ENCODE assay signal across 8 cellular contexts in the genomic region with DNA sequence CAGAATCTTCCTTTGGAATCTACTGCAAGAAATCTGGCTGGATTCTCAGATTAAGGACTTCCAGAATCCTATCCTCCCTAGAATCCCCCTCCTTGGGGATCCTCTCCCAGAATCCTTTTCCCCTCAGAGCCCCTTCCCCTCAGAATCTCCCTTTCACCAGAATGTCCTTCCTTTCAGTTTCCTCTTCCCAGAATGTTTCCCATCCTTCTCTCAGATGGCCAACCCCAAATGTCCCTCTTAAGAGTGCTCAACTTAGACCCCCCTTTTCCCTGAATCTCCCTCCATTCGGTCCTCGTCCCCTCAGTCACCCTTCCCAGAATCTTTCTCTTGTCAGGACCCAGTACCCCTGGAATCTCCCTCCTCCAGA. TPM values are rescaled to one million over a fixed set of nuclear protein-coding genes. Genes with fewer than 3 reads are reported as not detected.
DNase-seq lines count a peak whose midpoint lies in the region; ATAC-seq, FAIRE-seq and TF ChIP-seq lines count a peak whose summit lies in the region.

No MANE protein-coding gene starts in this region.

- H3K4me3 ChIP-seq in kidney (ENCODE audit: low read length in 2 of 2): peak overlapping the region; percentile 76 to 97
- H3K4me3 ChIP-seq in suprapubic skin: peak overlapping the region; percentile 89

- WGBS in suprapubic skin: 13% methylated on average over 2 of the region's 2 CpGs

- H3K27me3 Mint-ChIP-seq in T-helper 2 cell treated with Interferon-gamma antibody and Interleukin-4, amounts not matched to agents 5 μg/mL and 100 μg/mL, for 36 hours (ENCODE audit: low read depth): no peaks in the 10 kb centered on the region
- H3K27me3 Mint-ChIP-seq in activated naive CD8-positive, alpha-beta T cell treated with anti-CD3 and anti-CD28 coated beads, Interleukin-2, amount 10 ng/mL, durations not matched to agents 7 days and 5 days: peaks cover 3% of the 10 kb centered on the region

- H3K27me3 ChIP-seq in suprapubic skin: no peaks in the 10 kb centered on the region

- no peaks in the 10 kb centered on the region for H3K9me3 Mint-ChIP-seq in T-helper 2 cell treated with Interferon-gamma antibody and Interleukin-4, amounts not matched to agents 5 μg/mL and 100 μg/mL, for 36 hours
- H3K9me3 Mint-ChIP-seq in activated naive CD8-positive, alpha-beta T cell treated with anti-CD3 and anti-CD28 coated beads, Interleukin-2, amount 10 ng/mL, durations not matched to agents 7 days and 5 days: no peaks in the 10 kb centered on the region

- peak overlapping the region; percentile 71 to 85 for H3K9ac ChIP-seq in kidney (ENCODE audit: low read length in 2 of 2)

- H3K9me3 ChIP-seq in kidney (ENCODE audit: control insufficient read depth in 1 of 2, low read length in 2 of 2): no peaks in the 10 kb centered on the region
- no peaks in the 10 kb centered on the region for H3K9me3 ChIP-seq in suprapubic skin

- no peak for TF ChIP-seq CTCF in kidney (IDR thresholded peaks at IDR 0.05; ENCODE audit: borderline replicate concordance, extremely low read depth, insufficient read depth)
- TF ChIP-seq CTCF in suprapubic skin (IDR thresholded peaks at IDR 0.05): no peak
- no peak for TF ChIP-seq CTCF in GM10248 (IDR thresholded peaks at IDR 0.05; ENCODE audit: control extremely low read depth, extremely low read depth, low read depth, missing control alignments)

- intact Hi-C loops in kidney (cut with DNase I): no loop called here

- H3K27ac Mint-ChIP-seq in T-helper 2 cell treated with Interferon-gamma antibody and Interleukin-4, amounts not matched to agents 5 μg/mL and 100 μg/mL, for 36 hours: peak overlapping the region; percentile 98
- H3K27ac Mint-ChIP-seq in activated naive CD8-positive, alpha-beta T cell treated with anti-CD3 and anti-CD28 coated beads, Interleukin-2, amount 10 ng/mL, durations not matched to agents 7 days and 5 days: peak overlapping the region; percentile 99

- peaks cover 35% of the 10 kb centered on the region for H3K36me3 Mint-ChIP-seq in T-helper 2 cell treated with Interferon-gamma antibody and Interleukin-4, amounts not matched to agents 5 μg/mL and 100 μg/mL, for 36 hours (ENCODE audit: low read depth)
- peaks cover 23% of the 10 kb centered on the region for H3K36me3 Mint-ChIP-seq in activated naive CD8-positive, alpha-beta T cell treated with anti-CD3 and anti-CD28 coated beads, Interleukin-2, amount 10 ng/mL, durations not matched to agents 7 days and 5 days

- ATAC-seq in activated naive CD8-positive, alpha-beta T cell treated with anti-CD3 and anti-CD28 coated beads, Interleukin-2, amount 10 ng/mL, durations not matched to agents 7 days and 5 days (ENCODE audit: low read depth): no peak
- ATAC-seq in HG02970 (IDR thresholded peaks at IDR 0.05; ENCODE audit: low FRiP score, unreplicated experiment): no peak

- H3K36me3 ChIP-seq in kidney (ENCODE audit: control insufficient read depth in 1 of 2, insufficient read depth in 2 of 2, low read length in 2 of 2): peaks cover 7 to 24% of the 10 kb centered on the region in 2 donors
- H3K36me3 ChIP-seq in suprapubic skin: peaks cover 32% of the 10 kb centered on the region

- FAIRE-seq in kidney (lab: Jason Lieb, UNC): no peak

- peaks cover 12 to 17% of the 10 kb centered on the region in 2 donors for H3K4me1 ChIP-seq in kidney (ENCODE audit: control insufficient read depth in 1 of 2, insufficient read depth in 1 of 2, low read depth in 1 of 2, low read length in 2 of 2)
- peaks cover 37% of the 10 kb centered on the region for H3K4me1 ChIP-seq in suprapubic skin

- H3K27ac ChIP-seq in kidney (ENCODE audit: low read depth in 2 of 2, low read length in 2 of 2): peak overlapping the region; percentile 12 to 73
- H3K27ac ChIP-seq in suprapubic skin: peak overlapping the region; percentile 82

- H3K4me3 Mint-ChIP-seq in T-helper 2 cell treated with Interferon-gamma antibody and Interleukin-4, amounts not matched to agents 5 μg/mL and 100 μg/mL, for 36 hours: peak overlapping the region; percentile 96
- H3K4me3 Mint-ChIP-seq in activated naive CD8-positive, alpha-beta T cell treated with anti-CD3 and anti-CD28 coated beads, Interleukin-2, amount 10 ng/mL, durations not matched to agents 7 days and 5 days: peak overlapping the region; percentile 100

- TF ChIP-seq POLR2A in suprapubic skin (IDR thresholded peaks at IDR 0.05): no peak

- POLR2A ChIA-PET in activated naive CD8-positive, alpha-beta T cell treated with anti-CD3 and anti-CD28 coated beads, Interleukin-2, amount 10 ng/mL, durations not matched to agents 7 days and 5 days (lab: Charles Lee): interaction anchor here (0.6 to 2.5 kb wide), 33 partner anchors 10 to 1177 kb away, joined by 3 to 113 read pairs (median 6); partner anchors contain the start of genes AKT2, DLL3, DYRK1B and EID2B
- POLR2A ChIA-PET in GM10248 (lab: Yijun Ruan, JAX): interaction anchor here (0.5 to 1.7 kb wide), 15 partner anchors 8 to 385 kb away, joined by 3 to 16 read pairs (median 5); partner anchors contain the start of genes MED29, PAF1, PLEKHG2 and SUPT5H

- DNase-seq in T-helper 2 cell treated with Interferon-gamma antibody and Interleukin-4, amounts not matched to agents 5 μg/mL and 100 μg/mL, for 36 hours (ENCODE audit: low spot score): no peak
- DNase-seq in T-helper 2 cell (no peak), kidney (no peak), suprapubic skin (ENCODE audit: low spot score in 2 of 2) (no peak), GM10248 (ENCODE audit: extremely low spot score) (no peak)
- DNase-seq in activated naive CD8-positive, alpha-beta T cell treated with anti-CD3 and anti-CD28 coated beads, Interleukin-2, amount 10 ng/mL, durations not matched to agents 7 days and 5 days: no peak
- DNase-seq in stimulated activated CD4-positive, alpha-beta T cell treated with anti-CD3 and anti-CD28 coated beads, Interleukin-2, amount 100 ng/mL, for 24 hours: no peak

- peaks cover 37% of the 10 kb centered on the region for H3K4me1 Mint-ChIP-seq in T-helper 2 cell treated with Interferon-gamma antibody and Interleukin-4, amounts not matched to agents 5 μg/mL and 100 μg/mL, for 36 hours (ENCODE audit: low read depth)
- peaks cover 42% of the 10 kb centered on the region for H3K4me1 Mint-ChIP-seq in activated naive CD8-positive, alpha-beta T cell treated with anti-CD3 and anti-CD28 coated beads, Interleukin-2, amount 10 ng/mL, durations not matched to agents 7 days and 5 days

- CTCF ChIA-PET in GM10248 (lab: Yijun Ruan, JAX): interaction anchor here (0.8 to 1.7 kb wide), 9 partner anchors 22 to 115 kb away, joined by 3 to 6 read pairs (median 4); partner anchors contain the start of genes EID2B, MED29 and PAF1

- no peak for TF ChIP-seq EP300 in suprapubic skin (IDR thresholded peaks at IDR 0.05)

RNA-seq across cellular contexts. Expression of gene RPS16, which starts 0.6 kb away (rescaled TPM):
- total RNA-seq in activated naive CD8-positive, alpha-beta T cell treated with anti-CD3 and anti-CD28 coated beads, Interleukin-2, amount 10 ng/mL, durations not matched to agents 7 days and 5 days: 1,000 to 10,000 TPM; 2,294 to 2,369 TPM
- total RNA-seq in kidney (1,461 TPM), suprapubic skin (1,000 to 10,000 TPM; 1,096 to 2,035 (median 1,787) TPM)
- 1,965 TPM for polyA plus RNA-seq in kidney (ENCODE audit: insufficient read depth, low read depth, low replicate concordance)

RNA-seq across cellular contexts. Expression of gene SUPT5H, which starts 9.0 kb away (rescaled TPM):
- 100 to 1,000 TPM; 173 to 176 TPM for total RNA-seq in activated naive CD8-positive, alpha-beta T cell treated with anti-CD3 and anti-CD28 coated beads, Interleukin-2, amount 10 ng/mL, durations not matched to agents 7 days and 5 days
- total RNA-seq in kidney: 123 TPM
- polyA plus RNA-seq in kidney (ENCODE audit: insufficient read depth, low read depth, low replicate concordance): 106 TPM
- total RNA-seq in suprapubic skin: 100 to 1,000 TPM in 1 of 4 donors, 10 to 100 TPM in 3; 59.4 to 135 (median 75.4) TPM

RNA-seq across cellular contexts. Expression of gene PLEKHG2, which starts 23.9 kb away (rescaled TPM):
- total RNA-seq in activated naive CD8-positive, alpha-beta T cell treated with anti-CD3 and anti-CD28 coated beads, Interleukin-2, amount 10 ng/mL, durations not matched to agents 7 days and 5 days: 10 to 100 TPM; 65.7 to 65.9 TPM
- 29.7 TPM for total RNA-seq in kidney
- 8.5 TPM for polyA plus RNA-seq in kidney (ENCODE audit: insufficient read depth, low read depth, low replicate concordance)
- total RNA-seq in suprapubic skin: 10 to 100 TPM in 1 of 4 donors, 1 to 10 TPM in 3; 6.4 to 29.9 (median 7.7) TPM

RNA-seq across cellular contexts. Expression of gene ZFP36, which starts 29.7 kb away (rescaled TPM):
- 100 to 1,000 TPM; 102 to 107 TPM for total RNA-seq in activated naive CD8-positive, alpha-beta T cell treated with anti-CD3 and anti-CD28 coated beads, Interleukin-2, amount 10 ng/mL, durations not matched to agents 7 days and 5 days
- total RNA-seq in kidney (132 TPM), suprapubic skin (100 to 1,000 TPM; 426 to 850 (median 540) TPM)
- 87.9 TPM for polyA plus RNA-seq in kidney (ENCODE audit: insufficient read depth, low read depth, low replicate concordance)

RNA-seq across cellular contexts. Expression of gene TIMM50, which starts 44.3 kb away (rescaled TPM):
- 10 to 100 TPM; 42.8 to 46.8 TPM for total RNA-seq in activated naive CD8-positive, alpha-beta T cell treated with anti-CD3 and anti-CD28 coated beads, Interleukin-2, amount 10 ng/mL, durations not matched to agents 7 days and 5 days
- 52.4 TPM for total RNA-seq in kidney
- 74.4 TPM for polyA plus RNA-seq in kidney (ENCODE audit: insufficient read depth, low read depth, low replicate concordance)
- total RNA-seq in suprapubic skin: 10 to 100 TPM; 44.9 to 57.9 (median 50.6) TPM
